ENCODE assay signal across 11 cellular contexts in the genomic region with DNA sequence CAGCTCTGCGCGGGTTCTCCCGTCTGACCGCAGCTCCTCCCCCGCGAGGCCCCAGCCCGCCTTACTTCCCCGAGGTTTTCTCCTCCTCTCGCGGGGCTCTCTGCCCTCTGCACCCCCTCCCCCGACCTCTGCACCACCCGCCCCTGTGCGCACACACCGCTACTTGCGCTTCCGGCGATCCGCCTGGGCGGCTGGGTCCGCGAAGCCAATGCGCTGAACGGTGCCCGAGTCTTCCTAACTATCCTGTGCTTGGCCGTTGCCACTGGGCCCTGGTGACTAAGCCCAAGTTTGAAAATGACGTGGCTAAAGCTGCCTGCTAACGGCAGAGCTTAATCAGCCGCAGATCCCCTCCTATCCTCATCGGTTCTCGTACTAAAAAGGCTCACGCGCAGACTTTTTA. TPM values are rescaled to one million over a fixed set of nuclear protein-coding genes. Genes with fewer than 3 reads are reported as not detected.
DNase-seq lines count a peak whose midpoint lies in the region; TF ChIP-seq lines count a peak whose summit lies in the region.
"Had no signal": no experiment of that assay in that cellular context is flagged by ENCODE, and none has a peak within 500 bp of the region (broad histone marks: within the 10 kb centered on the region; RNA-seq: fewer than 3 reads in every experiment).

No MANE protein-coding gene starts in this region.

- peak overlapping the region; percentile 68 for H3K4me3 Mint-ChIP-seq in MCF 10A (ENCODE audit: unreplicated experiment)
- H3K4me3 Mint-ChIP-seq in T-helper 1 cell treated with Interleukin-12 subunit alpha and Interleukin-12 subunit beta and Interleukin-4 antibody, amounts not matched to agents 30 μg/mL and 1 μg/mL, for 36 hours: peak overlapping the region; percentile 63
- H3K4me3 Mint-ChIP-seq: central memory CD8-positive, alpha-beta T cell had no signal

- TF ChIP-seq POLR2A in breast epithelium (IDR thresholded peaks at IDR 0.05): no peak

- no peaks in the 10 kb centered on the region for H3K9me3 ChIP-seq in breast epithelium
- H3K9me3 ChIP-seq in iPS DF 6.9 (ENCODE audit: control insufficient read depth, insufficient read depth, low read length): no peaks in the 10 kb centered on the region

- peaks cover 8% of the 10 kb centered on the region for H3K9me3 Mint-ChIP-seq in MCF 10A (ENCODE audit: unreplicated experiment)
- H3K9me3 Mint-ChIP-seq in T-helper 1 cell treated with Interleukin-12 subunit alpha and Interleukin-12 subunit beta and Interleukin-4 antibody, amounts not matched to agents 30 μg/mL and 1 μg/mL, for 36 hours: no peaks in the 10 kb centered on the region
- H3K9me3 Mint-ChIP-seq: T-cell had no signal

- peaks cover 6% of the 10 kb centered on the region for H3K36me3 Mint-ChIP-seq in MCF 10A (ENCODE audit: insufficient read depth, unreplicated experiment)
- H3K36me3 Mint-ChIP-seq in T-helper 1 cell treated with Interleukin-12 subunit alpha and Interleukin-12 subunit beta and Interleukin-4 antibody, amounts not matched to agents 30 μg/mL and 1 μg/mL, for 36 hours (ENCODE audit: low read depth): peaks cover 8% of the 10 kb centered on the region
- H3K36me3 Mint-ChIP-seq: T-cell had no signal

- TF ChIP-seq CTCF in MCF 10A (IDR thresholded peaks at IDR 0.05; ENCODE audit: unreplicated experiment) (no peak), breast epithelium (IDR thresholded peaks at IDR 0.05) (no peak)

- H3K27ac Mint-ChIP-seq in MCF 10A (ENCODE audit: low read depth, unreplicated experiment): no peak overlapping the region
- H3K27ac Mint-ChIP-seq in T-helper 1 cell treated with Interleukin-12 subunit alpha and Interleukin-12 subunit beta and Interleukin-4 antibody, amounts not matched to agents 30 μg/mL and 1 μg/mL, for 36 hours: peak overlapping the region; percentile 62

- no CpG with 5 or more reads among the region's 32 CpGs for WGBS in iPS DF 6.9 (ENCODE audit: insufficient coverage, insufficient read length)

- intact Hi-C loops in MCF 10A (cut with micrococcal nuclease) (no loop called here), breast epithelium (cut with DNase I; ENCODE audit: low total_unique reads) (no loop called here)

- H3K27me3 Mint-ChIP-seq in MCF 10A (ENCODE audit: insufficient read depth, unreplicated experiment): peaks cover 67% of the 10 kb centered on the region
- peaks cover 80% of the 10 kb centered on the region for H3K27me3 Mint-ChIP-seq in T-helper 1 cell treated with Interleukin-12 subunit alpha and Interleukin-12 subunit beta and Interleukin-4 antibody, amounts not matched to agents 30 μg/mL and 1 μg/mL, for 36 hours (ENCODE audit: low read depth)

- POLR2A ChIA-PET in MCF 10A (lab: Yijun Ruan, JAX): no interaction called here

- BruUV-seq in MCF 10A (replicated peaks; lab: Mats Ljungman, UMichigan): no TSS peak

- CTCF ChIA-PET in MCF 10A (lab: Yijun Ruan, JAX): interaction anchor here (0.5 kb wide), 1 partner anchor 450 kb away, joined by 4 read pairs; no protein-coding TSS in a partner anchor

- H3K4me1 ChIP-seq in breast epithelium (peaks cover 0 to 15% of the 10 kb centered on the region in 2 donors), iPS DF 6.9 (ENCODE audit: control insufficient read depth, insufficient read depth, low read length) (peaks cover 7% of the 10 kb centered on the region)

- H3K4me3 ChIP-seq in breast epithelium (peak overlapping the region in 1 of 3 donors; percentile 11), iPS DF 6.9 (ENCODE audit: low read length) (peak overlapping the region; percentile 8; the same call in 1 of the 2 replicates)
- H3K4me3 ChIP-seq: lung had no signal

- H3K4me1 Mint-ChIP-seq in MCF 10A (ENCODE audit: insufficient read depth, unreplicated experiment): peaks cover 8% of the 10 kb centered on the region
- H3K4me1 Mint-ChIP-seq in T-helper 1 cell treated with Interleukin-12 subunit alpha and Interleukin-12 subunit beta and Interleukin-4 antibody, amounts not matched to agents 30 μg/mL and 1 μg/mL, for 36 hours (ENCODE audit: low read depth): peaks cover 10% of the 10 kb centered on the region

- DNase-seq in MCF 10A (ENCODE audit: unreplicated experiment) (peak; percentile 10), breast epithelium (ENCODE audit: low spot score in 2 of 2) (no peak), iPS DF 6.9 (ENCODE audit: low read depth, low spot score) (no peak), stromal cell of bone marrow (ENCODE audit: low read depth) (peak; percentile 12), germinal center (ENCODE audit: low spot score) (no peak), NCI-H1930 (lab: John Stamatoyannopoulos, UW) (no peak), HuH-7 (ENCODE audit: low spot score) (no peak)
- DNase-seq: T-cell had no signal

- H3K27ac ChIP-seq in breast epithelium (no peak overlapping the region), iPS DF 6.9 (ENCODE audit: low read length) (no peak overlapping the region)

- H3K27me3 ChIP-seq in breast epithelium (peaks cover 6 to 92% of the 10 kb centered on the region in 2 donors), iPS DF 6.9 (ENCODE audit: control insufficient read depth, insufficient read depth, low read length) (peaks cover 75% of the 10 kb centered on the region)

- no peaks in the 10 kb centered on the region for H3K36me3 ChIP-seq in breast epithelium
- H3K36me3 ChIP-seq in iPS DF 6.9 (ENCODE audit: control insufficient read depth, insufficient read depth, low read length): no peaks in the 10 kb centered on the region; the same call in 1 of the 2 replicates

RNA-seq across cellular contexts. Expression of gene ONECUT2, which starts 6.2 kb away (rescaled TPM):
- 0.49 and 0.89 TPM in 2 replicates for total RNA-seq in MCF 10A (2022)
- total RNA-seq in breast epithelium: under 1 TPM in 1 of 3 donors, not detected in 2; under 0.01 TPM

Comparison
In these comparisons a context has a peak if more than half of its experiments do, and no peak if none do; other contexts are left out.
1. DNase-seq: peak in MCF 10A (single experiment) and stromal cell of bone marrow (single experiment); none in breast epithelium (0 of 2), iPS DF 6.9 (single experiment), germinal center (single experiment), NCI-H1930 (0 of 2) and HuH-7 (single experiment).